ENCODE assay signal across 26 cellular contexts in the genomic region with DNA sequence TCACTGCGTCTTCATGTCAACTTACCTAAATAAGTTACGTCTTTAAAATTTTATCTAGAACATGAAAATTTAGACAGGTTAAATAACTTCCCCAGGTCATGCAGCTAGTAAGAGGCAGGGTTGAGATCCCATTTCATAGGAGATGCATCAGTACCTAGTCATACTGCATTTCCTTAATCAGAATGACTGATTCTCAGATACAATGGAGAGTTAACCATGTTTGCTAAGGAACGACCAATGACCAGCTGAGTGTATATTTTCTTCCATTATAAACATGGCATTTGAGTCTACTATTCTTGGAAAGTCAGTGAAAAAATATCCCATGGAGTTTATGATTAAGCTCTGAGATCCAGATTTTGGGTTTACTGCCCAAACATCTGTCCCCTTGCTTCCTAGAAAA. TPM values are rescaled to one million over a fixed set of nuclear protein-coding genes. Genes with fewer than 3 reads are reported as not detected.
A peak's percentile ranks its signal among the peaks of the same experiment; 100 is the strongest.
DNase-seq lines count a peak whose midpoint lies in the region; ATAC-seq, FAIRE-seq and TF ChIP-seq lines count a peak whose summit lies in the region.
"Had no signal": no experiment of that assay in that cellular context is flagged by ENCODE, and none has a peak within 500 bp of the region (broad histone marks: within the 10 kb centered on the region; RNA-seq: fewer than 3 reads in every experiment).

No MANE protein-coding gene starts in this region.

- H3K4me2 ChIP-seq in IMR-90 (ENCODE audit: low read depth, low read length) (no peak overlapping the region), GM12878 (ENCODE audit: control insufficient read depth, insufficient read depth) (no peak overlapping the region)
- H3K4me2 ChIP-seq: KMS-11, SK-N-SH had no signal

- no peak overlapping the region for H3K56ac ChIP-seq in IMR-90 (ENCODE audit: extremely low read depth, insufficient read depth, low read length)

- CTCF ChIA-PET in IMR-90 (lab: Yijun Ruan, JAX) (no interaction called here), GM12878 (lab: Yijun Ruan, JAX) (interaction anchor here (0.8 to 3.9 kb wide), 11 partner anchors 9 to 471 kb away, joined by 3 to 24 read pairs (median 9); a partner anchor contains a TSS), MCF 10A (lab: Yijun Ruan, JAX) (no interaction called here)

- H3K4me1 Mint-ChIP-seq in MCF 10A (ENCODE audit: insufficient read depth, unreplicated experiment) = no peaks in the 10 kb centered on the region

- no peaks in the 10 kb centered on the region for H3K9me1 ChIP-seq in IMR-90 (ENCODE audit: insufficient read depth, low read length)

- ATAC-seq in IMR-90 (ENCODE audit: low read depth) (peak; percentile 8; the same call in 1 of the 2 replicates), GM12878 (no peak), GM19455 (IDR thresholded peaks at IDR 0.05; ENCODE audit: unreplicated experiment) (no peak)
- ATAC-seq: HepG2, Panc1 had no signal

- H2AK9ac ChIP-seq in IMR-90 (replicated peaks; ENCODE audit: low read depth, low read length, poor library complexity) = no peak overlapping the region

- FAIRE-seq in GM12878 (lab: Jason Lieb, UNC) = no peak
- FAIRE-seq: HepG2 had no signal

- no TSS peak for BruUV-seq in IMR-90 (replicated peaks; lab: Mats Ljungman, UMichigan)
- BruUV-seq in GM12878 (replicated peaks; lab: Mats Ljungman, UMichigan) = no TSS peak
- BruUV-seq in MCF 10A (replicated peaks; lab: Mats Ljungman, UMichigan) = no TSS peak

- no peak overlapping the region for H3K4me3 Mint-ChIP-seq in MCF 10A (ENCODE audit: unreplicated experiment)
- H3K4me3 Mint-ChIP-seq: CD8-positive, alpha-beta memory T cell had no signal

- no peak overlapping the region for H2BK120ac ChIP-seq in IMR-90 (ENCODE audit: low read depth, low read length)

- no peaks in the 10 kb centered on the region for H3K36me3 Mint-ChIP-seq in MCF 10A (ENCODE audit: insufficient read depth, unreplicated experiment)
- H3K36me3 Mint-ChIP-seq: CD8-positive, alpha-beta memory T cell had no signal

- no peak overlapping the region for H2BK15ac ChIP-seq in IMR-90 (ENCODE audit: low read depth, low read length)

- in situ Hi-C loops in IMR-90 (cut with MboI; ENCODE audit: low sequenced_read_pairs) = no loop called here
- in situ Hi-C loops in GM12878 (cut with MboI) = no loop called here

- no peak overlapping the region for H3K14ac ChIP-seq in IMR-90 (replicated peaks; ENCODE audit: low read depth, low read length)

- no peak for TF ChIP-seq EP300 in GM12878 (IDR thresholded peaks at IDR 0.05; ENCODE audit: borderline replicate concordance in 1 of 2, control insufficient read depth in 1 of 2, low read depth in 2 of 2, low read length in 2 of 2)

- no peak overlapping the region for H3K18ac ChIP-seq in IMR-90 (ENCODE audit: low read depth, low read length)

- no peaks in the 10 kb centered on the region for H3K79me1 ChIP-seq in IMR-90 (ENCODE audit: low read depth in 1 of 2, low read length in 2 of 2)

- H3K27ac ChIP-seq in IMR-90 (ENCODE audit: insufficient read depth, low read length) (no peak overlapping the region), GM12878 (ENCODE audit: control insufficient read depth, insufficient read depth) (peak overlapping the region; percentile 31)
- H3K27ac ChIP-seq: HL-60, KMS-11 had no signal

- TF ChIP-seq CTCF in IMR-90 (conservative IDR thresholded peaks at IDR 0.05; ENCODE audit: low read depth, low read length) = no peak
- no peak for TF ChIP-seq CTCF in GM12878 (IDR thresholded peaks at IDR 0.05 in 2 of 3, conservative IDR thresholded peaks at IDR 0.05 in 1 of 3; ENCODE audit: control insufficient read depth in 2 of 3, extremely low read depth in 1 of 3, insufficient read depth in 1 of 3, low read depth in 3 of 3, low read length in 3 of 3)
- TF ChIP-seq CTCF in MCF 10A (IDR thresholded peaks at IDR 0.05; ENCODE audit: unreplicated experiment) = no peak

- H3K27ac Mint-ChIP-seq in MCF 10A (ENCODE audit: low read depth, unreplicated experiment) = no peak overlapping the region
- H3K27ac Mint-ChIP-seq: CD8-positive, alpha-beta memory T cell had no signal

- no peak overlapping the region for H4K91ac ChIP-seq in IMR-90 (ENCODE audit: insufficient read depth, low read depth, low read length)

- no peak overlapping the region for H3K4me3 ChIP-seq in IMR-90 (ENCODE audit: insufficient read depth, low read depth, low read length)
- H3K4me3 ChIP-seq in GM12878 = no peak overlapping the region
- H3K4me3 ChIP-seq: BLaER1 treated with 17β-estradiol and CSF1 and Interleukin-3, amounts not matched to agents 10 nM and 100 nM had no signal

- no peaks in the 10 kb centered on the region for H3K9me3 ChIP-seq in IMR-90 (ENCODE audit: control insufficient read depth, insufficient read depth, low read length)
- H3K9me3 ChIP-seq in GM12878 (replicated peaks; ENCODE audit: control insufficient read depth, insufficient read depth, low read length) = peaks cover 8% of the 10 kb centered on the region
- H3K9me3 ChIP-seq: SK-N-SH had no signal

- H2BK20ac ChIP-seq in IMR-90 (ENCODE audit: low read depth, low read length) = no peak overlapping the region

- no peaks in the 10 kb centered on the region for H3K36me3 ChIP-seq in IMR-90 (ENCODE audit: control insufficient read depth, insufficient read depth, low read length)
- H3K36me3 ChIP-seq in GM12878 (ENCODE audit: control insufficient read depth in 2 of 2, insufficient read depth in 2 of 2, low read length in 1 of 2) = peaks cover 8 to 11% of the 10 kb centered on the region in 2 experiments
- H3K36me3 ChIP-seq: BLaER1 treated with 17β-estradiol and CSF1 and Interleukin-3, amounts not matched to agents 10 nM and 100 nM had no signal

- WGBS in IMR-90 (ENCODE audit: extremely low coverage in 2 of 2, insufficient read length in 1 of 2), 2 experiments = no CpG with 5 or more reads among the region's 3 CpGs
- WGBS in GM12878 (ENCODE audit: insufficient coverage, insufficient replicate concordance, low lambda C conversion rate, missing lambda C conversion rate) = 65% methylated on average over 3 of the region's 3 CpGs

- no peak overlapping the region for H2AK5ac ChIP-seq in IMR-90 (ENCODE audit: low read depth, low read length)

- intact Hi-C loops in IMR-90 (cut with micrococcal nuclease) = no loop called here
- intact Hi-C loops in GM12878 (cut with micrococcal nuclease; ENCODE audit: unreplicated experiment) = no loop called here
- intact Hi-C loops in MCF 10A (cut with micrococcal nuclease) = no loop called here

- no peak overlapping the region for H4K8ac ChIP-seq in IMR-90 (ENCODE audit: low read depth in 2 of 2, low read length in 2 of 2)

- no peak for TF ChIP-seq POLR2A in IMR-90 (IDR thresholded peaks at IDR 0.05; ENCODE audit: low read depth, low read length)
- TF ChIP-seq POLR2A in GM12878 (IDR thresholded peaks at IDR 0.05; ENCODE audit: low read depth, low read length) = no peak

- no peak overlapping the region for H3K4ac ChIP-seq in IMR-90 (ENCODE audit: low read depth, low read length)

- H3K9me3 Mint-ChIP-seq in MCF 10A (ENCODE audit: unreplicated experiment) = no peaks in the 10 kb centered on the region
- H3K9me3 Mint-ChIP-seq: CD8-positive, alpha-beta memory T cell had no signal

- H3K9ac ChIP-seq in IMR-90 (ENCODE audit: low read depth, low read length) (no peak overlapping the region), GM12878 (ENCODE audit: control insufficient read depth, insufficient read depth, low read length) (no peak overlapping the region)
- H3K9ac ChIP-seq: BLaER1 treated with 17β-estradiol and CSF1 and Interleukin-3, amounts not matched to agents 10 nM and 100 nM; KMS-11; SK-N-SH had no signal

- no peak overlapping the region for H4K5ac ChIP-seq in IMR-90 (ENCODE audit: low read depth, low read length)

- RAD21 ChIA-PET in GM12878 (lab: Charles Lee; ENCODE audit: unreplicated experiment) = interaction anchor here (1.1 to 9.6 kb wide), 10 partner anchors 11 to 102 kb away, joined by 3 to 141 read pairs (median 11); a partner anchor contains a TSS

- TF ChIP-seq RAD21 in IMR-90 (IDR thresholded peaks at IDR 0.05; ENCODE audit: low read length) (no peak), GM12878 (IDR thresholded peaks at IDR 0.05; ENCODE audit: insufficient read depth, low read depth, low read length) (no peak)

- H3K79me2 ChIP-seq in GM12878 (ENCODE audit: control insufficient read depth, insufficient read depth, low read length) = peaks cover 97% of the 10 kb centered on the region

- no peak overlapping the region for H2BK5ac ChIP-seq in IMR-90 (ENCODE audit: low read depth, low read length, poor library complexity, severe bottlenecking)

- SMC1A ChIA-PET in GM12878 (lab: Charles Lee; ENCODE audit: uncharacterized antibody, unreplicated experiment) = interaction anchor here (0.6 to 27.8 kb wide), 8 partner anchors 9 to 496 kb away, joined by 3 to 795 read pairs (median 37); a partner anchor contains a TSS

- peaks cover 3% of the 10 kb centered on the region; the same call in 1 of the 2 replicates for H3K4me1 ChIP-seq in IMR-90 (ENCODE audit: control insufficient read depth, insufficient read depth, low read length)
- H3K4me1 ChIP-seq in GM12878 (ENCODE audit: control insufficient read depth, insufficient read depth, low read length) = peaks cover 45% of the 10 kb centered on the region

- H4K20me1 ChIP-seq in IMR-90 (ENCODE audit: insufficient read depth, low read length) = no peaks in the 10 kb centered on the region
- H4K20me1 ChIP-seq in GM12878 (ENCODE audit: control insufficient read depth, insufficient read depth) = no peaks in the 10 kb centered on the region
- H4K20me1 ChIP-seq: BLaER1 treated with 17β-estradiol and CSF1 and Interleukin-3, amounts not matched to agents 10 nM and 100 nM had no signal

- POLR2A ChIA-PET in IMR-90 (lab: Charles Lee; ENCODE audit: unreplicated experiment) (no interaction called here), GM12878 (lab: Charles Lee) (interaction anchor here (0.7 to 18.6 kb wide), 8 partner anchors 11 to 102 kb away, joined by 3 to 451 read pairs (median 12); a partner anchor contains a TSS), MCF 10A (lab: Yijun Ruan, JAX) (interaction anchor here (0.6 kb wide), 1 partner anchor 990 kb away, joined by 3 read pairs; no protein-coding TSS in a partner anchor)

- H2AFZ ChIP-seq in IMR-90 (replicated peaks; ENCODE audit: low read length, poor library complexity) = no peak overlapping the region
- H2AFZ ChIP-seq in GM12878 (ENCODE audit: control insufficient read depth, low read depth, low read length) = no peak overlapping the region

- H3K27me3 Mint-ChIP-seq in MCF 10A (ENCODE audit: insufficient read depth, unreplicated experiment) = no peaks in the 10 kb centered on the region

- dilution Hi-C loops in IMR-90 (cut with HindIII; ENCODE audit: low sequenced_read_pairs, unreplicated experiment) = no loop called here

- DNase-seq in IMR-90 (peak; percentile 36), GM12878 (ENCODE audit: low read depth, low spot score) (no peak), fibroblast of peridontal ligament (ENCODE audit: extremely low read depth) (peak; percentile 8), CD1c-positive myeloid dendritic cell (ENCODE audit: extremely low spot score) (no peak), MCF 10A (ENCODE audit: unreplicated experiment) (no peak)
- DNase-seq in stimulated activated CD4-positive, alpha-beta T cell treated with anti-CD3 and anti-CD28 coated beads, Interleukin-4, amount 100 ng/mL, for 24 hours = no peak
- DNase-seq: Calu3; CD8-positive, alpha-beta memory T cell; DMS153; H7; NCI-H1105; NCI-H146; NCI-H2029 treated with DMSO at 0.1 percent for 48 hours; NCI-H226; NCI-H510A treated with DMSO at 0.1 percent for 48 hours; NCI-H748 treated with DMSO at 0.1 percent for 48 hours; SIG-M5; SK-N-SH had no signal

- H3K27me3 ChIP-seq in IMR-90 (ENCODE audit: control insufficient read depth, insufficient read depth, low read length) (no peaks in the 10 kb centered on the region), GM12878 (replicated peaks in 1 of 2; ENCODE audit: control insufficient read depth in 2 of 2, insufficient read depth in 2 of 2, low read length in 1 of 2) (no peaks in the 10 kb centered on the region)
- H3K27me3 ChIP-seq: BLaER1 treated with 17β-estradiol and CSF1 and Interleukin-3, amounts not matched to agents 10 nM and 100 nM had no signal

- H3K23ac ChIP-seq in IMR-90 (ENCODE audit: low read depth, low read length) = no peak overlapping the region

RNA-seq across cellular contexts. Expression of a gene that starts 39.6 kb away (rescaled TPM):
- total RNA-seq in IMR-90 (2012; rRNA removed) = under 0.01 TPM in 1 of 2 replicates, not detected in the other
- not detected in 2 replicates for polyA plus RNA-seq in IMR-90 (2012; rRNA removed)
- not detected in 2 replicates for polyA plus RNA-seq in IMR-90 (2012; cell fraction: cytosol; rRNA removed)
- 0.09 TPM in 1 of 2 replicates, not detected in the other for polyA plus RNA-seq in IMR-90 (2012; cell fraction: nucleus; rRNA removed; ENCODE audit: low replicate concordance)
- 1,304 and 1,321 TPM in 2 replicates for total RNA-seq in GM12878 (2013; cell fraction: nucleolus; rRNA removed)
- total RNA-seq in GM12878 (2014; rRNA removed) = 174 and 207 TPM in 2 replicates
- 211 and 225 TPM in 2 replicates for total RNA-seq in GM12878 (2014; rRNA removed; fragmentation: Illumina TruSeq; extraction: Trizol)
- total RNA-seq in GM12878 (2021) = 191 and 192 TPM in 2 replicates
- polyA plus RNA-seq in GM12878 (2011; ENCODE audit: low read depth) = 134 TPM
- polyA plus RNA-seq in GM12878 (2011; rRNA removed) = 413 and 501 TPM in 2 replicates
- polyA plus RNA-seq in GM12878 (2011; cell fraction: cytosol; rRNA removed) = 240 and 247 TPM in 2 replicates
- 347 and 487 TPM in 2 replicates for polyA plus RNA-seq in GM12878 (2011; cell fraction: nucleus; rRNA removed)
- 141 and 153 TPM in 2 replicates for polyA plus RNA-seq in GM12878 (2012)
- 267 and 329 TPM in 2 replicates for polyA plus RNA-seq in GM12878 (2014; fragmentation: Illumina TruSeq; extraction: Trizol)
- polyA plus RNA-seq in GM12878 (2014; fragmentation: Nextera tagmentation; extraction: Ambion mirVana) = 100 to 1,000 TPM; 110 to 113 TPM
- 126 and 147 TPM in 2 replicates for polyA plus RNA-seq in GM12878 (2014; rRNA removed)
- 100 to 1,000 TPM; 129 to 137 TPM for polyA plus RNA-seq in GM12878 (2016; fragmentation: Nextera tagmentation; extraction: Ambion mirVana)
- 467 and 533 TPM in 2 replicates for polyA minus RNA-seq in GM12878 (2011; rRNA and poly(A)+ RNA removed)
- 132 and 154 TPM in 2 replicates for polyA minus RNA-seq in GM12878 (2011; cell fraction: cytosol; rRNA and poly(A)+ RNA removed)
- 363 and 434 TPM in 2 replicates for polyA minus RNA-seq in GM12878 (2011; cell fraction: nucleus; rRNA and poly(A)+ RNA removed)
- not detected in 2 replicates for total RNA-seq in MCF 10A (2022)
- total RNA-seq: G401, HT-29 had no signal

Comparison
In these comparisons a context has a peak if more than half of its experiments do, and no peak if none do; other contexts are left out.
1. DNase-seq: peak in IMR-90 (single experiment) and fibroblast of peridontal ligament (single experiment); none in GM12878 (single experiment), stimulated activated CD4-positive, alpha-beta T cell treated with anti-CD3 and anti-CD28 coated beads, Interleukin-4, amount 100 ng/mL, for 24 hours (single experiment), CD1c-positive myeloid dendritic cell (single experiment) and MCF 10A (single experiment).
2. RNA of a gene that starts 39.6 kb away (total RNA-seq): 174 to 1,321 TPM in GM12878; not detected in MCF 10A and under 0.01 TPM in IMR-90; every median in the first group is over 100 times any median in the second.